8 cellular contexts compared by ENCODE assay signal in the genomic region with DNA sequence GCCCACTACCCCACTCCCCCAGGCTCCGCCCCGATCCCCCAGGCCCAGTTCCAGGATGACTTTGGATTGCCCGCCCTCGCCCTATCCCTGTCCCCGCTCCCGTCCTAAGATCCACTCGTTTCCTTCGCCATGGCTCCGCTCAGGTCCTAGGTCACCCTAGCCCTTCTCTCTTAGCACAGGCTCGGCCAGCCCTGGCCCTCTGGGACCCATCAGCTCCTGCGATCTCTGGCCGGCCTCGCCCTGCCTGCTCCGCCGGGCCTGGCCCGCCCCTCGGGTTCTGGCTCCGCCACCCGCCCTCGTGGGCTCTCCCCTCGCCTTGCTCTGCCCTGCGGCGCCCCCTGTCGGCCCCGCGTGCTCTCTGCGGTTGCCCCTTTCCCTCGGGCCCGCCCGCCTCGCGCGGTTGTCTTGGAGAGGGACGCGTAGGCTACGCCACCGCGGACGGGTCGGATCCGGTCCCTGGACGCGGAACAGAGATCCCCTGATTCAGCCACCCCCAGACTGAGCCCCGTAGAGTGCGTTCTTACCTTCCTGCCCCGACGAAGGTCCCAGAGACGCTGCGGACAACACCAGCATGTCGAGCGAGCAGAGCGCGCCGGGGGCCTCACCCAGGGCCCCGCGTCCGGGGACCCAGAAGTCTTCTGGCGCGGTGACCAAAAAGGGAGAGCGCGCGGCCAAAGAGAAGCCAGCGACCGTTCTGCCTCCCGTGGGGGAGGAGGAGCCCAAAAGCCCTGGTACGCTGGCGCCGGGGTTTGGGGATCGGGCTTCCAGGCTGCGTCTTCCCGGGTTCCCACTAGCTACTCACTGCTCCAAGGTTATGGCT. TPM values are rescaled to one million over a fixed set of nuclear protein-coding genes. Genes with fewer than 3 reads are reported as not detected.
DNase-seq lines count a peak whose midpoint lies in the region; TF ChIP-seq lines count a peak whose summit lies in the region.

Gene LRRC71, plus strand, starts transcription at position 400 of the 820 bp plus-strand sequence. Its CDS starts 172 bp downstream, at position 572.

- no peak within 1 kb of the TSS for H2BK15ac ChIP-seq in H9 (ENCODE audit: low read depth, low read length)

- H3K27me3 Mint-ChIP-seq in H9 (ENCODE audit: low read depth) (peaks cover 99% of the 10 kb centered on the region), glutamatergic neuron (ENCODE audit: unreplicated experiment) (peaks cover 30% of the 10 kb centered on the region), osteocyte (ENCODE audit: unreplicated experiment) (peaks cover 35% of the 10 kb centered on the region), type B pancreatic cell (peaks cover 79% of the 10 kb centered on the region)
- H3K27me3 Mint-ChIP-seq in activated naive CD4-positive, alpha-beta T cell treated with anti-CD3 and anti-CD28 coated beads for 36 hours (ENCODE audit: low read depth), result peaks cover 70% of the 10 kb centered on the region

- H2BK120ac ChIP-seq in H9 (ENCODE audit: low read depth, low read length, poor library complexity, severe bottlenecking), result no peak within 1 kb of the TSS

- TF ChIP-seq CTCF in H9 (conservative IDR thresholded peaks at IDR 0.05), result peak; percentile 99
- TF ChIP-seq CTCF in Peyer's patch (IDR thresholded peaks at IDR 0.05), result peak in 5 of 6 experiments; percentile 4 to 83 (median 69)
- TF ChIP-seq CTCF in glutamatergic neuron (IDR thresholded peaks at IDR 0.05; ENCODE audit: partially characterized antibody, unreplicated experiment), result peak; percentile 93
- TF ChIP-seq CTCF in osteocyte (IDR thresholded peaks at IDR 0.05), result peak; percentile 97
- TF ChIP-seq CTCF in type B pancreatic cell (conservative IDR thresholded peaks at IDR 0.05), result peak; percentile 98

- no peak within 1 kb of the TSS for H3K9ac ChIP-seq in H9 (ENCODE audit: extremely low read depth, insufficient read length, low read length)

- H4K20me1 ChIP-seq in H9 (ENCODE audit: control insufficient read depth, insufficient read depth, insufficient read length), result no peaks in the 10 kb centered on the region

- no peaks in the 10 kb centered on the region for H3K36me3 ChIP-seq in Peyer's patch

- no peaks in the 10 kb centered on the region for H3K79me2 ChIP-seq in H9 (ENCODE audit: insufficient read depth, low read length)

- H2AK5ac ChIP-seq in H9 (ENCODE audit: insufficient read length, low read length), result no peak within 1 kb of the TSS

- H3K4me3 Mint-ChIP-seq in H9, result peak within 1 kb of the TSS; percentile 62 to 82
- no peak within 1 kb of the TSS for H3K4me3 Mint-ChIP-seq in activated naive CD4-positive, alpha-beta T cell treated with anti-CD3 and anti-CD28 coated beads for 36 hours
- peak within 1 kb of the TSS; percentile 66 for H3K4me3 Mint-ChIP-seq in glutamatergic neuron (ENCODE audit: unreplicated experiment)
- peak within 1 kb of the TSS; percentile 26 for H3K4me3 Mint-ChIP-seq in osteocyte (ENCODE audit: unreplicated experiment)
- H3K4me3 Mint-ChIP-seq in type B pancreatic cell, result peak within 1 kb of the TSS; percentile 70

- no peak within 1 kb of the TSS for H3K18ac ChIP-seq in H9 (ENCODE audit: insufficient read length, low read depth, low read length)

- peaks cover 0 to 3% of the 10 kb centered on the region in 2 experiments; a peak in 2 of 5 replicates for H3K9me3 Mint-ChIP-seq in H9
- H3K9me3 Mint-ChIP-seq in activated naive CD4-positive, alpha-beta T cell treated with anti-CD3 and anti-CD28 coated beads for 36 hours, result no peaks in the 10 kb centered on the region
- H3K9me3 Mint-ChIP-seq in glutamatergic neuron (ENCODE audit: unreplicated experiment), result peaks cover 19% of the 10 kb centered on the region
- H3K9me3 Mint-ChIP-seq in osteocyte (ENCODE audit: unreplicated experiment), result no peaks in the 10 kb centered on the region
- H3K9me3 Mint-ChIP-seq in type B pancreatic cell, result no peaks in the 10 kb centered on the region

- H3K4me1 ChIP-seq in H9 (ENCODE audit: insufficient read depth, low read length) (no peaks in the 10 kb centered on the region), Peyer's patch (peaks cover 0 to 21% (median 0%) of the 10 kb centered on the region in 4 donors)

- H3K27me3 ChIP-seq in H9 (ENCODE audit: insufficient read depth, low read length) (peaks cover 50% of the 10 kb centered on the region), Peyer's patch (peaks cover 0 to 18% of the 10 kb centered on the region in 2 donors)

- H3K27ac Mint-ChIP-seq in H9 (no peak within 1 kb of the TSS; a peak in 2 of 7 replicates), glutamatergic neuron (ENCODE audit: unreplicated experiment) (no peak within 1 kb of the TSS), osteocyte (ENCODE audit: unreplicated experiment) (no peak within 1 kb of the TSS), type B pancreatic cell (no peak within 1 kb of the TSS)
- no peak within 1 kb of the TSS for H3K27ac Mint-ChIP-seq in activated naive CD4-positive, alpha-beta T cell treated with anti-CD3 and anti-CD28 coated beads for 36 hours

- no peak within 1 kb of the TSS for H3K4ac ChIP-seq in H9 (ENCODE audit: low read depth, low read length)

- no peak within 1 kb of the TSS for H3T11ph ChIP-seq in H9 (ENCODE audit: low read length)

- H3K23me2 ChIP-seq in H9 (ENCODE audit: insufficient read length, low read depth, low read length, poor library complexity, severe bottlenecking), result peaks cover 10% of the 10 kb centered on the region

- no peak within 1 kb of the TSS for H2AFZ ChIP-seq in H9 (ENCODE audit: low read length)

- H3K23ac ChIP-seq in H9 (ENCODE audit: insufficient read length, low read depth, low read length), result no peak within 1 kb of the TSS

- TF ChIP-seq POLR2A in Peyer's patch (IDR thresholded peaks at IDR 0.05), result no peak

- no CpG with 5 or more reads among the region's 71 CpGs for WGBS in H9 (ENCODE audit: extremely low coverage, insufficient read length, low lambda C conversion rate)

- no peak within 1 kb of the TSS for H4K5ac ChIP-seq in H9 (ENCODE audit: insufficient read length, low read depth, low read length)

- H3K56ac ChIP-seq in H9 (ENCODE audit: insufficient read length, low read depth, low read length), result no peak within 1 kb of the TSS

- H2BK20ac ChIP-seq in H9 (ENCODE audit: low read depth, low read length, poor library complexity, severe bottlenecking), result no peak within 1 kb of the TSS

- intact Hi-C loops in activated naive CD4-positive, alpha-beta T cell treated with anti-CD3 and anti-CD28 coated beads for 36 hours (cut with micrococcal nuclease), result loop anchor here (1.0 kb wide), 1 partner anchor 28 kb away; no protein-coding TSS in a partner anchor

- H3K4me3 ChIP-seq in Peyer's patch, result peak within 1 kb of the TSS in 1 of 4 donors; percentile 2

- H3K36me3 Mint-ChIP-seq in H9 (ENCODE audit: insufficient read depth in 1 of 3, low read depth in 3 of 3) (no peaks in the 10 kb centered on the region; a peak in 1 of 7 replicates), glutamatergic neuron (ENCODE audit: unreplicated experiment) (peaks cover 11% of the 10 kb centered on the region), osteocyte (ENCODE audit: unreplicated experiment) (peaks cover 16% of the 10 kb centered on the region), type B pancreatic cell (peaks cover 8% of the 10 kb centered on the region)
- H3K36me3 Mint-ChIP-seq in activated naive CD4-positive, alpha-beta T cell treated with anti-CD3 and anti-CD28 coated beads for 36 hours (ENCODE audit: low read depth), result no peaks in the 10 kb centered on the region

- H3K27ac ChIP-seq in H9 (ENCODE audit: insufficient read length, low read depth, low read length) (no peak within 1 kb of the TSS), Peyer's patch (no peak within 1 kb of the TSS)

- H3K4me2 ChIP-seq in H9 (ENCODE audit: insufficient read depth, insufficient read length, low read length), result peak within 1 kb of the TSS; percentile 50

- H2BK12ac ChIP-seq in H9 (ENCODE audit: insufficient read length, low read depth, low read length), result no peak within 1 kb of the TSS

- H2BK5ac ChIP-seq in H9 (ENCODE audit: insufficient read length, low read length), result no peak within 1 kb of the TSS

- DNase-seq in AG08395 (ENCODE audit: low spot score) (peak; percentile 96), H9 (peak; percentile 87), Peyer's patch (peak in 2 of 3 donors; percentile 70 to 85), glutamatergic neuron (peak; percentile 91), osteocyte (ENCODE audit: extremely low spot score, unreplicated experiment) (peak; percentile 95), type B pancreatic cell (ENCODE audit: extremely low spot score, unreplicated experiment) (peak; percentile 94), NCI-H2171 (lab: John Stamatoyannopoulos, UW) (no peak)
- DNase-seq in activated naive CD4-positive, alpha-beta T cell treated with anti-CD3 and anti-CD28 coated beads for 36 hours, result peak; percentile 70

- H4K8ac ChIP-seq in H9 (replicated peaks; ENCODE audit: insufficient read length, low read depth, low read length), result no peak within 1 kb of the TSS

- H3K4me1 Mint-ChIP-seq in H9, result peaks cover 10 to 29% of the 10 kb centered on the region in 2 experiments
- peaks cover 6% of the 10 kb centered on the region for H3K4me1 Mint-ChIP-seq in activated naive CD4-positive, alpha-beta T cell treated with anti-CD3 and anti-CD28 coated beads for 36 hours (ENCODE audit: low read depth)
- H3K4me1 Mint-ChIP-seq in glutamatergic neuron (ENCODE audit: low read depth, unreplicated experiment), result peaks cover 7% of the 10 kb centered on the region
- peaks cover 20% of the 10 kb centered on the region for H3K4me1 Mint-ChIP-seq in osteocyte (ENCODE audit: unreplicated experiment)
- H3K4me1 Mint-ChIP-seq in type B pancreatic cell (ENCODE audit: unreplicated experiment), result peaks cover 11% of the 10 kb centered on the region

- H3K14ac ChIP-seq in H9 (ENCODE audit: insufficient read depth, low read length), result no peak within 1 kb of the TSS; the same call in 1 of the 2 replicates

- H3K9me3 ChIP-seq in H9 (ENCODE audit: control insufficient read depth, low read depth, low read length), result no peaks in the 10 kb centered on the region
- no peaks in the 10 kb centered on the region for H3K9me3 ChIP-seq in Peyer's patch

- CTCF ChIA-PET in activated naive CD4-positive, alpha-beta T cell treated with anti-CD3 and anti-CD28 coated beads for 36 hours (lab: Charles Lee), result interaction anchor here (0.6 to 2.7 kb wide), 3 partner anchors 8 to 29 kb away, joined by 5 to 19 read pairs (median 6); no protein-coding TSS in a partner anchor

- H3K79me1 ChIP-seq in H9 (ENCODE audit: insufficient read depth, low read depth, low read length, poor library complexity, severe bottlenecking), result no peaks in the 10 kb centered on the region

- H4K91ac ChIP-seq in H9 (ENCODE audit: insufficient read length, low read depth, low read length), result no peak within 1 kb of the TSS

RNA-seq across cellular contexts. Expression of gene LRRC71, which starts in this region (rescaled TPM):
- total RNA-seq in H9 (2021) (not detected in 2 replicates), Peyer's patch (not detected), glutamatergic neuron (ENCODE audit: unreplicated experiment) (not detected), osteocyte (0.18 and 0.35 TPM in 2 replicates), type B pancreatic cell (ENCODE audit: low replicate concordance) (0.58 TPM in 1 of 2 replicates, not detected in the other)
- total RNA-seq in activated naive CD4-positive, alpha-beta T cell treated with anti-CD3 and anti-CD28 coated beads for 36 hours, result not detected

Comparison
In these comparisons a context has a peak if more than half of its experiments do, and no peak if none do; other contexts are left out.
1. Peak in DNase-seq and H3K4me2 ChIP-seq in H9; RNA of the gene not detected or under 1 TPM.
2. Peak in DNase-seq in Peyer's patch; RNA of the gene not detected or under 1 TPM.
3. Peak in DNase-seq in activated naive CD4-positive, alpha-beta T cell treated with anti-CD3 and anti-CD28 coated beads for 36 hours; RNA of the gene not detected or under 1 TPM.
4. Peak in DNase-seq in glutamatergic neuron; RNA of the gene not detected or under 1 TPM.
5. Peak in DNase-seq in osteocyte; RNA of the gene not detected or under 1 TPM.
6. Peak in DNase-seq in type B pancreatic cell; RNA of the gene not detected or under 1 TPM.